ENCODE assay signal across 8 cellular contexts in genomic region chr12:100573499-100574261, GRCh38.
DNase-seq lines count a peak whose midpoint lies in the region; ATAC-seq and TF ChIP-seq lines count a peak whose summit lies in the region.

Gene GAS2L3 (plus strand): TSS chr12:100573684. CDS start chr12:100594905, 21,221 bp downstream.

- peak; percentile 87 for DNase-seq in GM13977 (ENCODE audit: low spot score)
- peak; percentile 94 to 99 (median 98) for DNase-seq in NCI-H1417 (lab: John Stamatoyannopoulos, UW)
- peak in 4 of 5 experiments; percentile 25 to 66 (median 32) for DNase-seq in T-helper 2 cell
- DNase-seq in brain microvascular endothelial cell: peak; percentile 66
- peak; percentile 60 for DNase-seq in iPS DF 4.7 (ENCODE audit: extremely low read depth, low spot score)
- DNase-seq in retinal pigment epithelial cell (ENCODE audit: low read depth): no peak
- no peak for DNase-seq in NK-92 treated with Interleukin-12 subunit alpha and Interleukin-12 subunit beta, amount 100 ng/mL, for 24 hours (lab: John Stamatoyannopoulos, UW)

- ATAC-seq in HG02642 (IDR thresholded peaks at IDR 0.05; ENCODE audit: poor library complexity, unreplicated experiment): peak; percentile 99

- H3K27ac ChIP-seq in brain microvascular endothelial cell: peak within 1 kb of the TSS; percentile 10

- H3K27me3 ChIP-seq in brain microvascular endothelial cell (replicated peaks): no peaks in the 10 kb centered on the region

- TF ChIP-seq CTCF in GM13977 (IDR thresholded peaks at IDR 0.05; ENCODE audit: extremely low read depth, insufficient read depth, missing control alignments) (no peak), brain microvascular endothelial cell (IDR thresholded peaks at IDR 0.05; ENCODE audit: low read depth, low read length, missing control alignments) (no peak), retinal pigment epithelial cell (conservative IDR thresholded peaks at IDR 0.05; ENCODE audit: low read depth, low read length) (no peak)

- H3K36me3 ChIP-seq in brain microvascular endothelial cell (replicated peaks): no peaks in the 10 kb centered on the region

- in situ Hi-C loops in GM13977 (cut with MboI; ENCODE audit: low pct_unique_long_range_greater_than_20kb, low sequenced_read_pairs, unreplicated experiment) (loop anchor here (25.0 kb wide), 1 partner anchor 336 kb away; no protein-coding TSS in a partner anchor), brain microvascular endothelial cell (cut with HindIII; ENCODE audit: low pct_ligation_motif_present, low sequenced_read_pairs) (no loop called here)

- peak within 1 kb of the TSS; percentile 72 for H3K4me3 ChIP-seq in brain microvascular endothelial cell (ENCODE audit: low read depth, low read length)
- peak within 1 kb of the TSS; percentile 87 for H3K4me3 ChIP-seq in retinal pigment epithelial cell (ENCODE audit: low read length)

Comparison
In these comparisons a context has a peak if more than half of its experiments do, and no peak if none do; other contexts are left out.
1. DNase-seq: peak in GM13977 (single experiment), NCI-H1417 (3 of 3), T-helper 2 cell (4 of 5), brain microvascular endothelial cell (single experiment) and iPS DF 4.7 (single experiment); none in retinal pigment epithelial cell (single experiment) and NK-92 treated with Interleukin-12 subunit alpha and Interleukin-12 subunit beta, amount 100 ng/mL, for 24 hours (single experiment).